In genomic region chr5:83556190-83556589, GRCh38 we compare ENCODE assay signal across 15 cellular contexts.
DNase-seq lines count a peak whose midpoint lies in the region; ATAC-seq and TF ChIP-seq lines count a peak whose summit lies in the region.
"Had no signal": no experiment of that assay in that cellular context is flagged by ENCODE, and none has a peak within 500 bp of the region (broad histone marks: within the 10 kb centered on the region; RNA-seq: fewer than 3 reads in every experiment).

No MANE protein-coding gene starts in this region.

- H3K9ac ChIP-seq in smooth muscle cell (ENCODE audit: low read depth): no peak overlapping the region

- H3K9me3 ChIP-seq in smooth muscle cell (replicated peaks; ENCODE audit: low read depth): no peaks in the 10 kb centered on the region
- no peaks in the 10 kb centered on the region for H3K9me3 ChIP-seq in esophagus squamous epithelium
- H3K9me3 ChIP-seq in HAP-1: no peaks in the 10 kb centered on the region
- H3K9me3 ChIP-seq: BE2C, thyroid gland had no signal

- TF ChIP-seq CTCF in smooth muscle cell (IDR thresholded peaks at IDR 0.05; ENCODE audit: borderline replicate concordance, insufficient read depth, poor library complexity, severe bottlenecking) (no peak), esophagus squamous epithelium (IDR thresholded peaks at IDR 0.05) (no peak)

- WGBS in smooth muscle cell (ENCODE audit: low lambda C conversion rate): 72% methylated on average over 3 of the region's 3 CpGs
- WGBS in esophagus squamous epithelium, 2 donors: 43 to 82% methylated on average over 3 of the region's 3 CpGs

- peaks cover 10% of the 10 kb centered on the region for H3K79me2 ChIP-seq in smooth muscle cell (ENCODE audit: low read depth)

- intact Hi-C loops in esophagus squamous epithelium (cut with DNase I): no loop called here

- peak overlapping the region; percentile 65 for H3K27ac ChIP-seq in smooth muscle cell (ENCODE audit: low read depth)
- H3K27ac ChIP-seq in esophagus squamous epithelium: no peak overlapping the region
- H3K27ac ChIP-seq: thyroid gland had no signal

- peaks cover 98% of the 10 kb centered on the region for H4K20me1 ChIP-seq in smooth muscle cell (ENCODE audit: low read depth)

- peaks cover 26% of the 10 kb centered on the region for H3K4me1 ChIP-seq in smooth muscle cell (ENCODE audit: low read depth)
- H3K4me1 ChIP-seq in esophagus squamous epithelium: no peaks in the 10 kb centered on the region
- H3K4me1 ChIP-seq in HAP-1: no peaks in the 10 kb centered on the region
- H3K4me1 ChIP-seq: thyroid gland had no signal

- no peak overlapping the region for H3K4me3 ChIP-seq in smooth muscle cell
- no peak overlapping the region for H3K4me3 ChIP-seq in esophagus squamous epithelium
- no peak overlapping the region for H3K4me3 ChIP-seq in HAP-1
- H3K4me3 ChIP-seq: thyroid gland had no signal

- DNase-seq in smooth muscle cell (lab: John Stamatoyannopoulos, UW; ENCODE audit: unreplicated experiment) (no peak), esophagus squamous epithelium (lab: John Stamatoyannopoulos, UW) (no peak), HAP-1 (ENCODE audit: low spot score in 2 of 2) (no peak)
- no peak for DNase-seq in stimulated activated naive CD4-positive, alpha-beta T cell treated with Interleukin-2 at 50 U/mL for 16 hours (lab: John Stamatoyannopoulos, UW)
- DNase-seq: BE2C; naive thymus-derived CD4-positive, alpha-beta T cell; NCI-H1694 treated with DMSO at 0.1 percent for 48 hours; NCI-H524; T-cell; thyroid gland had no signal

- H3K27me3 ChIP-seq in smooth muscle cell (ENCODE audit: low read depth) (no peaks in the 10 kb centered on the region), esophagus squamous epithelium (no peaks in the 10 kb centered on the region), HAP-1 (ENCODE audit: low read depth) (no peaks in the 10 kb centered on the region)
- H3K27me3 ChIP-seq: BE2C, thyroid gland had no signal

- in situ Hi-C loops in HAP-1 (cut with MboI; ENCODE audit: low sequenced_read_pairs): loop anchor here (25.0 kb wide), 2 partner anchors 919 to 1244 kb away; no protein-coding TSS in a partner anchor

- H3K36me3 ChIP-seq in smooth muscle cell (ENCODE audit: low read depth): peaks cover 22% of the 10 kb centered on the region
- no peaks in the 10 kb centered on the region for H3K36me3 ChIP-seq in esophagus squamous epithelium
- no peaks in the 10 kb centered on the region for H3K36me3 ChIP-seq in HAP-1 (replicated peaks)
- H3K36me3 ChIP-seq: BE2C, thyroid gland had no signal

- peaks cover 65% of the 10 kb centered on the region for H3F3A ChIP-seq in smooth muscle cell (ENCODE audit: low read depth)

- peak overlapping the region; percentile 8 for H3K4me2 ChIP-seq in smooth muscle cell

- ATAC-seq in GM18909 (IDR thresholded peaks at IDR 0.05; ENCODE audit: poor library complexity, unreplicated experiment) (peak; percentile 73), GM21723 (IDR thresholded peaks at IDR 0.05; ENCODE audit: unreplicated experiment) (peak; percentile 59), HG03159 (IDR thresholded peaks at IDR 0.05; ENCODE audit: unreplicated experiment) (peak; percentile 62)
- ATAC-seq: naive thymus-derived CD4-positive, alpha-beta T cell; Panc1; T-cell; WTC11 had no signal

- H2AFZ ChIP-seq in smooth muscle cell (ENCODE audit: low read depth): no peak overlapping the region

- TF ChIP-seq POLR2A in esophagus squamous epithelium (IDR thresholded peaks at IDR 0.05): no peak
